Comparison of ENCODE assay signal across 16 cellular contexts in genomic region chr15:85455851-85456250, GRCh38.
"Had no signal": no experiment of that assay in that cellular context is flagged by ENCODE, and none has a peak within 500 bp of the region (broad histone marks: within the 10 kb centered on the region; RNA-seq: fewer than 3 reads in every experiment).

No MANE protein-coding gene starts in this region.

- H3K27me3 ChIP-seq: ascending aorta, cardiac muscle cell, dorsolateral prefrontal cortex, spleen, upper lobe of right lung had no signal

- H3K27ac Mint-ChIP-seq: activated naive CD4-positive, alpha-beta T cell treated with anti-CD3 and anti-CD28 coated beads, Interleukin-2, amount 10 ng/mL, durations not matched to agents 7 days and 5 days; natural killer cell; T-helper 2 cell treated with Interferon-gamma antibody and Interleukin-4, amounts not matched to agents 5 μg/mL and 100 μg/mL, for 36 hours had no signal

- H3K4me3 ChIP-seq: ascending aorta, cardiac muscle cell, dorsolateral prefrontal cortex, mucosa of descending colon, spleen, thoracic aorta, upper lobe of right lung had no signal

- DNase-seq: activated CD4-positive, alpha-beta T cell treated with anti-CD3 and anti-CD28 coated beads, Interleukin-2, amount 50 U/mL, for 1 hour; activated naive CD4-positive, alpha-beta T cell treated with anti-CD3 and anti-CD28 coated beads, Interleukin-2, amount 10 ng/mL, durations not matched to agents 7 days and 5 days; activated T-cell treated with anti-CD3 and anti-CD28 coated beads for 4 hours; dorsolateral prefrontal cortex; left colon; mammary epithelial cell; mucosa of descending colon; natural killer cell; occipital lobe; spleen; upper lobe of right lung had no signal

- ATAC-seq: left colon, mucosa of descending colon, natural killer cell, sciatic nerve, upper lobe of right lung had no signal

- H3K9me3 ChIP-seq: upper lobe of right lung had no signal

- H3K27ac ChIP-seq: ascending aorta, cardiac muscle cell, dorsolateral prefrontal cortex, thoracic aorta, upper lobe of right lung had no signal

- H3K36me3 ChIP-seq: ascending aorta, cardiac muscle cell, spleen, thoracic aorta, upper lobe of right lung had no signal

- H3K4me3 Mint-ChIP-seq: activated naive CD4-positive, alpha-beta T cell treated with anti-CD3 and anti-CD28 coated beads, Interleukin-2, amount 10 ng/mL, durations not matched to agents 7 days and 5 days; natural killer cell; T-helper 2 cell treated with Interferon-gamma antibody and Interleukin-4, amounts not matched to agents 5 μg/mL and 100 μg/mL, for 36 hours had no signal

- H3K4me1 ChIP-seq: ascending aorta had no signal

- H3K27me3 Mint-ChIP-seq: activated naive CD4-positive, alpha-beta T cell treated with anti-CD3 and anti-CD28 coated beads, Interleukin-2, amount 10 ng/mL, durations not matched to agents 7 days and 5 days had no signal
